8 cellular contexts compared by ENCODE assay signal in genomic region chr15:40939909-40940801, GRCh38. TPM values are rescaled to one million over a fixed set of nuclear protein-coding genes. Genes with fewer than 3 reads are reported as not detected.
DNase-seq lines count a peak whose midpoint lies in the region; ATAC-seq lines count a peak whose summit lies in the region.

No MANE protein-coding gene starts in this region.

- H3K4me3 Mint-ChIP-seq in stimulated activated naive CD8-positive, alpha-beta T cell treated with anti-CD3 and anti-CD28 coated beads, Interleukin-15, amount 100 ng/mL, for 72 hours: peak overlapping the region; percentile 65 to 74

- intact Hi-C loops in left ventricle myocardium superior (cut with micrococcal nuclease): no loop called here

- ATAC-seq in left ventricle myocardium superior (peak; percentile 27), GM21367 (IDR thresholded peaks at IDR 0.05; ENCODE audit: unreplicated experiment) (no peak), GM19035 (IDR thresholded peaks at IDR 0.05; ENCODE audit: unreplicated experiment) (no peak)
- no peak for ATAC-seq in stimulated activated naive CD8-positive, alpha-beta T cell treated with anti-CD3 and anti-CD28 coated beads, Interleukin-15, amount 100 ng/mL, for 72 hours

- H3K4me1 Mint-ChIP-seq in stimulated activated naive CD8-positive, alpha-beta T cell treated with anti-CD3 and anti-CD28 coated beads, Interleukin-15, amount 100 ng/mL, for 72 hours: peaks cover 41% of the 10 kb centered on the region

- no peaks in the 10 kb centered on the region for H3K9me3 Mint-ChIP-seq in stimulated activated naive CD8-positive, alpha-beta T cell treated with anti-CD3 and anti-CD28 coated beads, Interleukin-15, amount 100 ng/mL, for 72 hours

- DNase-seq in NCI-H1436 (lab: John Stamatoyannopoulos, UW) (peak; percentile 26), NCI-H1436 treated with DMSO at 0.1 percent for 48 hours (lab: John Stamatoyannopoulos, UW) (no peak), UCSD-AML1 (lab: John Stamatoyannopoulos, UW; ENCODE audit: unreplicated experiment) (peak; percentile 62), left ventricle myocardium superior (peak; percentile 52), NCI-H2029 treated with DMSO at 0.1 percent for 48 hours (lab: John Stamatoyannopoulos, UW) (no peak)
- no peak for DNase-seq in stimulated activated naive CD8-positive, alpha-beta T cell treated with anti-CD3 and anti-CD28 coated beads, Interleukin-15, amount 100 ng/mL, for 72 hours

- no peaks in the 10 kb centered on the region for H3K27me3 Mint-ChIP-seq in stimulated activated naive CD8-positive, alpha-beta T cell treated with anti-CD3 and anti-CD28 coated beads, Interleukin-15, amount 100 ng/mL, for 72 hours

- peak overlapping the region in 1 of 2 donors; percentile 42 for H3K27ac Mint-ChIP-seq in stimulated activated naive CD8-positive, alpha-beta T cell treated with anti-CD3 and anti-CD28 coated beads, Interleukin-15, amount 100 ng/mL, for 72 hours

RNA-seq across cellular contexts. Expression of gene DLL4, which starts 11.0 kb away (rescaled TPM):
- total RNA-seq in left ventricle myocardium superior: 11.6 TPM

RNA-seq across cellular contexts. Expression of gene CHAC1, which starts 13.1 kb away (rescaled TPM):
- total RNA-seq in left ventricle myocardium superior: 2.2 TPM

RNA-seq across cellular contexts. Expression of gene VPS18, which starts 45.9 kb away (rescaled TPM):
- 22.7 TPM for total RNA-seq in left ventricle myocardium superior

Comparison
In these comparisons a context has a peak if more than half of its experiments do, and no peak if none do; other contexts are left out.
1. DNase-seq: peak in NCI-H1436 (single experiment), UCSD-AML1 (single experiment) and left ventricle myocardium superior (single experiment); none in NCI-H1436 treated with DMSO at 0.1 percent for 48 hours (single experiment), stimulated activated naive CD8-positive, alpha-beta T cell treated with anti-CD3 and anti-CD28 coated beads, Interleukin-15, amount 100 ng/mL, for 72 hours (0 of 2) and NCI-H2029 treated with DMSO at 0.1 percent for 48 hours (single experiment).